In genomic region chr1:4716406-4716805, GRCh38 we compare ENCODE assay signal across 17 cellular contexts.
DNase-seq lines count a peak whose midpoint lies in the region; ATAC-seq, FAIRE-seq and TF ChIP-seq lines count a peak whose summit lies in the region.
"Had no signal": no experiment of that assay in that cellular context is flagged by ENCODE, and none has a peak within 500 bp of the region (broad histone marks: within the 10 kb centered on the region; RNA-seq: fewer than 3 reads in every experiment).

No MANE protein-coding gene starts in this region.

- H3K4me1 Mint-ChIP-seq in astrocyte (ENCODE audit: low read depth, unreplicated experiment) (no peaks in the 10 kb centered on the region), endothelial cell (ENCODE audit: unreplicated experiment) (no peaks in the 10 kb centered on the region)
- H3K4me1 Mint-ChIP-seq: CD4-positive, alpha-beta memory T cell had no signal

- H3K4me3 ChIP-seq in astrocyte (ENCODE audit: insufficient read depth, low read depth, low read length): no peak overlapping the region

- ATAC-seq in SK-N-SH treated with all-trans-retinoic acid at 6 μM for 48 hours (no peak), GM21526 (IDR thresholded peaks at IDR 0.05; ENCODE audit: low FRiP score, unreplicated experiment) (no peak)

- no peaks in the 10 kb centered on the region for H3K36me3 ChIP-seq in astrocyte (ENCODE audit: insufficient read depth, low read length)

- H3K9ac ChIP-seq in astrocyte (ENCODE audit: low read length): no peak overlapping the region

- H3K4me3 Mint-ChIP-seq in astrocyte (ENCODE audit: unreplicated experiment) (no peak overlapping the region), endothelial cell (ENCODE audit: unreplicated experiment) (peak overlapping the region; percentile 18)
- H3K4me3 Mint-ChIP-seq: CD4-positive, alpha-beta memory T cell had no signal

- no peak overlapping the region for H2AFZ ChIP-seq in astrocyte (ENCODE audit: low read depth, low read length)

- H3K27ac Mint-ChIP-seq in astrocyte (ENCODE audit: unreplicated experiment): no peak overlapping the region
- no peak overlapping the region for H3K27ac Mint-ChIP-seq in endothelial cell (ENCODE audit: unreplicated experiment)
- H3K27ac Mint-ChIP-seq: CD4-positive, alpha-beta memory T cell had no signal

- peaks cover 58% of the 10 kb centered on the region for H3K27me3 Mint-ChIP-seq in astrocyte (ENCODE audit: low read depth, unreplicated experiment)
- H3K27me3 Mint-ChIP-seq in endothelial cell (ENCODE audit: unreplicated experiment): peaks cover 9% of the 10 kb centered on the region

- peak; percentile 92 for FAIRE-seq in HTR-8/SVneo (lab: Jason Lieb, UNC)
- peak; percentile 29 for FAIRE-seq in astrocyte (lab: Jason Lieb, UNC)
- FAIRE-seq: G401.6, GM12892 had no signal

- H3K9me3 Mint-ChIP-seq in astrocyte (ENCODE audit: unreplicated experiment) (peaks cover 12% of the 10 kb centered on the region), endothelial cell (ENCODE audit: unreplicated experiment) (no peaks in the 10 kb centered on the region)

- H3K79me2 ChIP-seq in astrocyte (ENCODE audit: insufficient read depth, low read length): no peaks in the 10 kb centered on the region

- no peak overlapping the region for H3K4me2 ChIP-seq in astrocyte (ENCODE audit: low read length)

- H3K36me3 Mint-ChIP-seq in astrocyte (ENCODE audit: low read depth, unreplicated experiment): no peaks in the 10 kb centered on the region
- H3K36me3 Mint-ChIP-seq in endothelial cell (ENCODE audit: low read depth, unreplicated experiment): no peaks in the 10 kb centered on the region
- H3K36me3 Mint-ChIP-seq: CD4-positive, alpha-beta memory T cell had no signal

- DNase-seq in HTR-8/SVneo (ENCODE audit: insufficient read length, low spot score): no peak
- DNase-seq in astrocyte (ENCODE audit: low read depth): no peak
- no peak for DNase-seq in endothelial cell (ENCODE audit: low spot score)
- no peak for DNase-seq in DMS 273 (lab: John Stamatoyannopoulos, UW; ENCODE audit: unreplicated experiment)
- DNase-seq: C1 segment of cervical spinal cord; Calu3; CD4-positive, alpha-beta memory T cell; COR-L47; DMS153; DND-41; GOT3; H7; HCEC 1CT had no signal

- no peak overlapping the region for H3K27ac ChIP-seq in astrocyte (ENCODE audit: low read depth, low read length)

- no peaks in the 10 kb centered on the region for H4K20me1 ChIP-seq in astrocyte (ENCODE audit: insufficient read depth, low read length)

- H3K4me1 ChIP-seq in astrocyte (ENCODE audit: insufficient read depth, low read length): no peaks in the 10 kb centered on the region

- no peak for TF ChIP-seq CTCF in astrocyte (IDR thresholded peaks at IDR 0.05; ENCODE audit: insufficient read depth, low read depth, low read length)
- TF ChIP-seq CTCF in endothelial cell (IDR thresholded peaks at IDR 0.05; ENCODE audit: unreplicated experiment): no peak

- H3K27me3 ChIP-seq in astrocyte (ENCODE audit: insufficient read depth, low read length): no peaks in the 10 kb centered on the region

- H3K9me3 ChIP-seq in astrocyte (ENCODE audit: insufficient read depth, low read depth, low read length): peaks cover 15% of the 10 kb centered on the region

TF ChIP-seq in SK-N-SH treated with all-trans-retinoic acid at 6 μM for 48 hours, 23 proteins besides CTCF, POLR2A, EP300 and RAD21:
- TF ChIP-seq, protein P1, sequence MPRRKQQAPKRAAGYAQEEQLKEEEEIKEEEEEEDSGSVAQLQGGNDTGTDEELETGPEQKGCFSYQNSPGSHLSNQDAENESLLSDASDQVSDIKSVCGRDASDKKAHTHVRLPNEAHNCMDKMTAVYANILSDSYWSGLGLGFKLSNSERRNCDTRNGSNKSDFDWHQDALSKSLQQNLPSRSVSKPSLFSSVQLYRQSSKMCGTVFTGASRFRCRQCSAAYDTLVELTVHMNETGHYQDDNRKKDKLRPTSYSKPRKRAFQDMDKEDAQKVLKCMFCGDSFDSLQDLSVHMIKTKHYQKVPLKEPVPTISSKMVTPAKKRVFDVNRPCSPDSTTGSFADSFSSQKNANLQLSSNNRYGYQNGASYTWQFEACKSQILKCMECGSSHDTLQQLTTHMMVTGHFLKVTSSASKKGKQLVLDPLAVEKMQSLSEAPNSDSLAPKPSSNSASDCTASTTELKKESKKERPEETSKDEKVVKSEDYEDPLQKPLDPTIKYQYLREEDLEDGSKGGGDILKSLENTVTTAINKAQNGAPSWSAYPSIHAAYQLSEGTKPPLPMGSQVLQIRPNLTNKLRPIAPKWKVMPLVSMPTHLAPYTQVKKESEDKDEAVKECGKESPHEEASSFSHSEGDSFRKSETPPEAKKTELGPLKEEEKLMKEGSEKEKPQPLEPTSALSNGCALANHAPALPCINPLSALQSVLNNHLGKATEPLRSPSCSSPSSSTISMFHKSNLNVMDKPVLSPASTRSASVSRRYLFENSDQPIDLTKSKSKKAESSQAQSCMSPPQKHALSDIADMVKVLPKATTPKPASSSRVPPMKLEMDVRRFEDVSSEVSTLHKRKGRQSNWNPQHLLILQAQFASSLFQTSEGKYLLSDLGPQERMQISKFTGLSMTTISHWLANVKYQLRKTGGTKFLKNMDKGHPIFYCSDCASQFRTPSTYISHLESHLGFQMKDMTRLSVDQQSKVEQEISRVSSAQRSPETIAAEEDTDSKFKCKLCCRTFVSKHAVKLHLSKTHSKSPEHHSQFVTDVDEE (CRISPR knock-in tag; IDR thresholded peaks at IDR 0.05): no peak
- TF ChIP-seq ESRRG (CRISPR knock-in tag; IDR thresholded peaks at IDR 0.05) (no peak), BACH2 (CRISPR knock-in tag; IDR thresholded peaks at IDR 0.05; ENCODE audit: borderline replicate concordance) (no peak), PPARA (CRISPR knock-in tag; IDR thresholded peaks at IDR 0.05; ENCODE audit: borderline replicate concordance) (no peak), ZFP3 (CRISPR knock-in tag; IDR thresholded peaks at IDR 0.05) (no peak), TOX (CRISPR knock-in tag; IDR thresholded peaks at IDR 0.05; ENCODE audit: borderline replicate concordance) (no peak), GLIS3 (CRISPR knock-in tag; IDR thresholded peaks at IDR 0.05) (no peak), ARNTL (CRISPR knock-in tag; IDR thresholded peaks at IDR 0.05; ENCODE audit: borderline replicate concordance, low read depth) (no peak), ZFP30 (CRISPR knock-in tag; IDR thresholded peaks at IDR 0.05) (no peak)
- TF ChIP-seq, protein P2, sequence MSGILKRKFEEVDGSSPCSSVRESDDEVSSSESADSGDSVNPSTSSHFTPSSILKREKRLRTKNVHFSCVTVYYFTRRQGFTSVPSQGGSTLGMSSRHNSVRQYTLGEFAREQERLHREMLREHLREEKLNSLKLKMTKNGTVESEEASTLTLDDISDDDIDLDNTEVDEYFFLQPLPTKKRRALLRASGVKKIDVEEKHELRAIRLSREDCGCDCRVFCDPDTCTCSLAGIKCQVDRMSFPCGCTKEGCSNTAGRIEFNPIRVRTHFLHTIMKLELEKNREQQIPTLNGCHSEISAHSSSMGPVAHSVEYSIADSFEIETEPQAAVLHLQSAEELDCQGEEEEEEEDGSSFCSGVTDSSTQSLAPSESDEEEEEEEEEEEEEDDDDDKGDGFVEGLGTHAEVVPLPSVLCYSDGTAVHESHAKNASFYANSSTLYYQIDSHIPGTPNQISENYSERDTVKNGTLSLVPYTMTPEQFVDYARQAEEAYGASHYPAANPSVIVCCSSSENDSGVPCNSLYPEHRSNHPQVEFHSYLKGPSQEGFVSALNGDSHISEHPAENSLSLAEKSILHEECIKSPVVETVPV (CRISPR knock-in tag; IDR thresholded peaks at IDR 0.05): no peak
- TF ChIP-seq, protein P3, sequence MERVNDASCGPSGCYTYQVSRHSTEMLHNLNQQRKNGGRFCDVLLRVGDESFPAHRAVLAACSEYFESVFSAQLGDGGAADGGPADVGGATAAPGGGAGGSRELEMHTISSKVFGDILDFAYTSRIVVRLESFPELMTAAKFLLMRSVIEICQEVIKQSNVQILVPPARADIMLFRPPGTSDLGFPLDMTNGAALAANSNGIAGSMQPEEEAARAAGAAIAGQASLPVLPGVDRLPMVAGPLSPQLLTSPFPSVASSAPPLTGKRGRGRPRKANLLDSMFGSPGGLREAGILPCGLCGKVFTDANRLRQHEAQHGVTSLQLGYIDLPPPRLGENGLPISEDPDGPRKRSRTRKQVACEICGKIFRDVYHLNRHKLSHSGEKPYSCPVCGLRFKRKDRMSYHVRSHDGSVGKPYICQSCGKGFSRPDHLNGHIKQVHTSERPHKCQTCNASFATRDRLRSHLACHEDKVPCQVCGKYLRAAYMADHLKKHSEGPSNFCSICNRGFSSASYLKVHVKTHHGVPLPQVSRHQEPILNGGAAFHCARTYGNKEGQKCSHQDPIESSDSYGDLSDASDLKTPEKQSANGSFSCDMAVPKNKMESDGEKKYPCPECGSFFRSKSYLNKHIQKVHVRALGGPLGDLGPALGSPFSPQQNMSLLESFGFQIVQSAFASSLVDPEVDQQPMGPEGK (CRISPR knock-in tag; IDR thresholded peaks at IDR 0.05; ENCODE audit: borderline replicate concordance): no peak
